13 cellular contexts compared by ENCODE assay signal in genomic region chr7:2114052-2114451, GRCh38.
A peak's percentile ranks its signal among the peaks of the same experiment; 100 is the strongest.
DNase-seq lines count a peak whose midpoint lies in the region; ATAC-seq and TF ChIP-seq lines count a peak whose summit lies in the region.
"Had no signal": no experiment of that assay in that cellular context is flagged by ENCODE, and none has a peak within 500 bp of the region (broad histone marks: within the 10 kb centered on the region; RNA-seq: fewer than 3 reads in every experiment).

No MANE protein-coding gene starts in this region.

- DNase-seq in COLO829 (ENCODE audit: low spot score) (peak; percentile 50), M059J (ENCODE audit: low read depth) (peak; percentile 77), choroid plexus epithelial cell (ENCODE audit: low read depth) (peak; percentile 82), osteoblast (ENCODE audit: insufficient read length, low spot score, missing footprints) (peak; percentile 98), midbrain (lab: John Stamatoyannopoulos, UW) (no peak)
- DNase-seq: Karpas-422; naive thymus-derived CD8-positive, alpha-beta T cell had no signal

- H3K4me1 ChIP-seq in osteoblast (ENCODE audit: insufficient read depth, low read length), result peaks cover 38% of the 10 kb centered on the region

- H3K9me3 ChIP-seq in osteoblast (ENCODE audit: low read depth, low read length), result no peaks in the 10 kb centered on the region
- H3K9me3 ChIP-seq: adrenal gland had no signal

- H3K27me3 ChIP-seq in osteoblast (ENCODE audit: insufficient read depth, low read length), result no peaks in the 10 kb centered on the region
- H3K27me3 ChIP-seq: adrenal gland had no signal

- no peak overlapping the region for H3K4me3 ChIP-seq in choroid plexus epithelial cell (ENCODE audit: low read depth, low read length)
- no peak overlapping the region for H3K4me3 ChIP-seq in osteoblast (ENCODE audit: insufficient read depth, low read length)
- H3K4me3 ChIP-seq: adrenal gland had no signal

- peaks cover 15% of the 10 kb centered on the region for H4K20me1 ChIP-seq in osteoblast (ENCODE audit: insufficient read depth, low read length)

- TF ChIP-seq CTCF in choroid plexus epithelial cell (conservative IDR thresholded peaks at IDR 0.05; ENCODE audit: low read depth, low read length) (peak; percentile 30), osteoblast (IDR thresholded peaks at IDR 0.05; ENCODE audit: extremely low read depth, low read depth, low read length) (no peak)

- no peaks in the 10 kb centered on the region for H3K36me3 ChIP-seq in osteoblast (ENCODE audit: insufficient read depth, low read length)
- H3K36me3 ChIP-seq: adrenal gland had no signal

- no peak overlapping the region for H3K27ac Mint-ChIP-seq in activated T-helper 17 cell treated with anti-CD3 and anti-CD28 coated beads, Interleukin-2, amount 50 U/mL, for 72 hours
- H3K27ac Mint-ChIP-seq: T-helper 2 cell treated with Interferon-gamma antibody and Interleukin-4, amounts not matched to agents 5 μg/mL and 100 μg/mL, for 36 hours had no signal

- ATAC-seq in GM21576 (IDR thresholded peaks at IDR 0.05; ENCODE audit: unreplicated experiment) (no peak), GM18909 (IDR thresholded peaks at IDR 0.05; ENCODE audit: poor library complexity, unreplicated experiment) (no peak)
- no peak for ATAC-seq in activated T-helper 17 cell treated with anti-CD3 and anti-CD28 coated beads, Interleukin-2, amount 50 U/mL, for 72 hours (replicated peaks)
- ATAC-seq: naive thymus-derived CD8-positive, alpha-beta T cell had no signal

- H3K79me2 ChIP-seq in osteoblast (ENCODE audit: insufficient read depth, low read length), result peaks cover 17% of the 10 kb centered on the region

- peaks cover 23% of the 10 kb centered on the region for H3K4me1 Mint-ChIP-seq in activated T-helper 17 cell treated with anti-CD3 and anti-CD28 coated beads, Interleukin-2, amount 50 U/mL, for 72 hours

- H3K27ac ChIP-seq in osteoblast (ENCODE audit: low read depth, low read length), result peak overlapping the region; percentile 58
- H3K27ac ChIP-seq: adrenal gland, epithelial cell of prostate had no signal

- no peaks in the 10 kb centered on the region for H3K9me3 Mint-ChIP-seq in activated T-helper 17 cell treated with anti-CD3 and anti-CD28 coated beads, Interleukin-2, amount 50 U/mL, for 72 hours
- H3K9me3 Mint-ChIP-seq: naive thymus-derived CD8-positive, alpha-beta T cell; T-helper 2 cell treated with Interferon-gamma antibody and Interleukin-4, amounts not matched to agents 5 μg/mL and 100 μg/mL, for 36 hours had no signal

- H2AFZ ChIP-seq in osteoblast (ENCODE audit: low read length), result peak overlapping the region; percentile 47

- H3K4me2 ChIP-seq in osteoblast (ENCODE audit: insufficient read depth, low read length), result peak overlapping the region; percentile 48

- H3K36me3 Mint-ChIP-seq in activated T-helper 17 cell treated with anti-CD3 and anti-CD28 coated beads, Interleukin-2, amount 50 U/mL, for 72 hours (ENCODE audit: low read depth), result peaks cover 18% of the 10 kb centered on the region

- H3K27me3 Mint-ChIP-seq in activated T-helper 17 cell treated with anti-CD3 and anti-CD28 coated beads, Interleukin-2, amount 50 U/mL, for 72 hours, result no peaks in the 10 kb centered on the region
- H3K27me3 Mint-ChIP-seq: naive thymus-derived CD8-positive, alpha-beta T cell had no signal

- H3K4me3 Mint-ChIP-seq in activated T-helper 17 cell treated with anti-CD3 and anti-CD28 coated beads, Interleukin-2, amount 50 U/mL, for 72 hours, result no peak overlapping the region
- H3K4me3 Mint-ChIP-seq: T-helper 2 cell treated with Interferon-gamma antibody and Interleukin-4, amounts not matched to agents 5 μg/mL and 100 μg/mL, for 36 hours had no signal
